ENCODE assay signal across 8 cellular contexts in the genomic region with DNA sequence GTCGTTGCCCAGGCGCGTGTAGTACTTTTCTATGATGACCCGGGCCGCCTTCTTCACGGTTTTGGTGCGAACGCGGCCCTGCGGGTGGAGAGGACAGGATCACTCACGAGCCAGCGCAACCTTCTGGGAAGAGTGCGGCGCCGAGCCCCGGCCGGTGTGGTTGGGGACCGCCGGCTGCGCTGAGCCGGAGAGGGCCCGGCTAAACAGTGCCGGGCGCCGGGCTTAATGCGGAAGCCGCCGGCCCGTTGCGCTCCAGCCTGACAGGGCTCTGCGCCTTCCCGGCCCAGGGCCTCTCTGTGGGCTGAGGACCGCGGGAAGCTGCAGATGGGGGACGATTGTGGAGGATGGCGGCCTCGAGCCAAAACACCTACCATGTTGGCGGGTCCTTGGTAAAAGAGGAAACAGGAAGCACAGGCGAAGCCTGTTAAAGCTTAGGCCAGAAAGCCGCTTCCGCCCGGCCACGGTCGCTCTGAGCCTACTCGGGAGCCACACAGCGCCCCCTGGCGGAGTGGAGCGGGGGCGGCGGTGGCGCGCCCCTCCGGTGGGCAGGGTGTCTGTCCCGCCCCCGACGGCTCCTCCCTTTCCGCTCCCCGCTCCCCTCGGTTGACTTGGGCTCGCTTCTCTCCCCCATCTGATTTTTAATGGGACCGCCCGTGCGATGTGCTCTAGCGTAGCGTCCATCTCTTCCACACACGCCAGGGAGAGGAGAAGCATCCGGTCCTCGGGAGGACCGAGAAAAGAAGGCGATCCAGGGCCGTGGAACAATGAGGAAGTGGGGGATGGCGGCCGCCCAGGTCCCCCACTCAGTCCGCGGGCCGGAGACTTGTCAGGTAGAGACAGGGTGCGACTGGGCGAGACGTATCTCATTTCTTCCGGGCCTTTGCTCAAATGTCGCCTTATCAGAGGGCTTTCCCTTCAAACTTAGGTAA. TPM values are rescaled to one million over a fixed set of nuclear protein-coding genes. Genes with fewer than 3 reads are reported as not detected.
A peak's percentile ranks its signal among the peaks of the same experiment; 100 is the strongest.
DNase-seq lines count a peak whose midpoint lies in the region; ATAC-seq and TF ChIP-seq lines count a peak whose summit lies in the region.

A gene (minus strand): TSS at position 403 of the 929 bp plus-strand sequence. CDS start 29 bp downstream, at position 374.

- H3K27me3 Mint-ChIP-seq in neural crest cell (ENCODE audit: low read depth), result no peaks in the 10 kb centered on the region

- no peaks in the 10 kb centered on the region for H3K9me3 Mint-ChIP-seq in neural crest cell

- in situ Hi-C loops in Caki2 (cut with HindIII; ENCODE audit: low pct_unique_long_range_greater_than_20kb, low sequenced_read_pairs) (no loop called here), KBM-7 (cut with MboI; ENCODE audit: low pct_unique_long_range_greater_than_20kb, low sequenced_read_pairs) (no loop called here)

- DNase-seq in Caki2 (ENCODE audit: low read depth) (peak; percentile 94), KBM-7 (peak; percentile 100), activated T-cell treated with anti-CD3 and anti-CD28 coated beads for 4 hours (peak; percentile 97), fibroblast of mammary gland (ENCODE audit: low read depth) (peak; percentile 94), neural crest cell (ENCODE audit: low read depth, low spot score) (peak; percentile 99), AML-193 (lab: John Stamatoyannopoulos, UW) (no peak)

- peak within 1 kb of the TSS; percentile 98 for H3K27ac Mint-ChIP-seq in neural crest cell (ENCODE audit: unreplicated experiment)

- H3K4me1 Mint-ChIP-seq in neural crest cell, result peaks cover 59% of the 10 kb centered on the region

- H3K4me3 ChIP-seq in fibroblast of mammary gland (ENCODE audit: control insufficient read depth, low read depth, low read length), result peak within 1 kb of the TSS; percentile 99

- peak; percentile 93 for ATAC-seq in GM21576 (IDR thresholded peaks at IDR 0.05; ENCODE audit: unreplicated experiment)

- H3K36me3 Mint-ChIP-seq in neural crest cell (ENCODE audit: low read depth), result peaks cover 27% of the 10 kb centered on the region

- peak; percentile 74 for TF ChIP-seq CTCF in fibroblast of mammary gland (conservative IDR thresholded peaks at IDR 0.05; ENCODE audit: control insufficient read depth, insufficient read depth, low read depth, low read length)
- TF ChIP-seq CTCF in neural crest cell (conservative IDR thresholded peaks at IDR 0.05), result peak; percentile 100
- TF ChIP-seq CTCF in subcutaneous adipose tissue (IDR thresholded peaks at IDR 0.05; ENCODE audit: low read depth), result no peak

- H3K4me3 Mint-ChIP-seq in neural crest cell, result peak within 1 kb of the TSS; percentile 99

RNA-seq across cellular contexts. Expression of the gene that starts here (rescaled TPM):
- total RNA-seq in Caki2 (2014; rRNA removed; shearing (Covaris generic); ENCODE audit: low replicate concordance), result 2,842 and 2,968 TPM in 2 replicates
- total RNA-seq in neural crest cell (2,069 and 2,072 TPM in 2 replicates), subcutaneous adipose tissue (1,000 to 10,000 TPM; 1,530 to 3,175 (median 2,057) TPM)

Comparison
In these comparisons a context has a peak if more than half of its experiments do, and no peak if none do; other contexts are left out.
1. DNase-seq: peak in Caki2 (single experiment), KBM-7 (single experiment), activated T-cell treated with anti-CD3 and anti-CD28 coated beads for 4 hours (single experiment), fibroblast of mammary gland (single experiment) and neural crest cell (single experiment); none in AML-193 (0 of 2).